ENCODE assay signal across 7 cellular contexts in the genomic region with DNA sequence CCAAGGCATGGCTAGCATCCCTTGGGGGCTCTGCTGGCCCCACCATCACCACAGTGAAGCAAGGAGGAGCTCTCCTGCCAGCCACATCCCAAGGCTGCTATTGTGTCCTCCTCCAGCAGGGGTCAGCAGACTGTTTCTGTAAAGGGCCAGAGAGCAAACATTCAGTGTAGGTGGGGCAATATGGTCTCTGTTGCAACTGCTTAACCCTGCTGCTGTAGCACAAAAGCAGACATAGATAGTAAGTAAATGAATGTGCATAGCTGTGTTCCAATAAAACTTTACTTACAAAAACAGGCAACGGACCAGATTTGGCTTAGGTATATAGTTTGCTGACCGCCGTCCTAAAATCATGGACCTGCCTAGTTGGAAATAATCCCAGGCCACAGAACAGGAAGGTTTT. TPM values are rescaled to one million over a fixed set of nuclear protein-coding genes. Genes with fewer than 3 reads are reported as not detected.
DNase-seq lines count a peak whose midpoint lies in the region; ATAC-seq and TF ChIP-seq lines count a peak whose summit lies in the region.

No MANE protein-coding gene starts in this region.

- peaks cover 33% of the 10 kb centered on the region for H3K27me3 Mint-ChIP-seq in activated CD4-positive, alpha-beta T cell treated with anti-CD3 and anti-CD28 coated beads, Interleukin-2, amount 10 ng/mL, durations not matched to agents 7 days and 5 days
- peaks cover 53% of the 10 kb centered on the region for H3K27me3 Mint-ChIP-seq in mesothelial cell of epicardium (ENCODE audit: low read depth)

- H3K36me3 Mint-ChIP-seq in activated CD4-positive, alpha-beta T cell treated with anti-CD3 and anti-CD28 coated beads, Interleukin-2, amount 10 ng/mL, durations not matched to agents 7 days and 5 days (ENCODE audit: low read depth), result no peaks in the 10 kb centered on the region
- H3K36me3 Mint-ChIP-seq in mesothelial cell of epicardium, result no peaks in the 10 kb centered on the region

- POLR2A ChIA-PET in activated CD4-positive, alpha-beta T cell treated with anti-CD3 and anti-CD28 coated beads, Interleukin-2, amount 10 ng/mL, durations not matched to agents 7 days and 5 days (lab: Charles Lee), result no interaction called here

- in situ Hi-C loops in GM13976 (cut with MboI; ENCODE audit: low sequenced_read_pairs, unreplicated experiment), result loop anchor here (10.0 kb wide), 1 partner anchor 401 kb away; no protein-coding TSS in a partner anchor

- DNase-seq in GM13976 (ENCODE audit: low spot score), result peak; percentile 70
- DNase-seq in NCI-H69 (lab: John Stamatoyannopoulos, UW), result peak; percentile 95
- peak; percentile 81 for DNase-seq in activated CD4-positive, alpha-beta T cell treated with anti-CD3 and anti-CD28 coated beads, Interleukin-2, amount 10 ng/mL, durations not matched to agents 7 days and 5 days
- DNase-seq in ecto neural progenitor cell (ENCODE audit: low spot score), result peak; percentile 83
- DNase-seq in mesothelial cell of epicardium (ENCODE audit: low spot score in 2 of 2, unreplicated experiment in 2 of 2), result peak in 1 of 2 experiments; percentile 73
- peak; percentile 50 to 68 for DNase-seq in stimulated activated CD8-positive, alpha-beta memory T cell treated with anti-CD3 and anti-CD28 coated beads, Interleukin-2, amount 100 ng/mL, for 48 hours (ENCODE audit: low read depth in 2 of 2)

- H3K4me1 Mint-ChIP-seq in activated CD4-positive, alpha-beta T cell treated with anti-CD3 and anti-CD28 coated beads, Interleukin-2, amount 10 ng/mL, durations not matched to agents 7 days and 5 days, result peaks cover 4% of the 10 kb centered on the region
- H3K4me1 Mint-ChIP-seq in mesothelial cell of epicardium, result peaks cover 10% of the 10 kb centered on the region

- ATAC-seq in HG03432 (IDR thresholded peaks at IDR 0.05; ENCODE audit: unreplicated experiment), result peak; percentile 54

- no peaks in the 10 kb centered on the region for H3K9me3 Mint-ChIP-seq in activated CD4-positive, alpha-beta T cell treated with anti-CD3 and anti-CD28 coated beads, Interleukin-2, amount 10 ng/mL, durations not matched to agents 7 days and 5 days
- no peaks in the 10 kb centered on the region for H3K9me3 Mint-ChIP-seq in mesothelial cell of epicardium

- CTCF ChIA-PET in activated CD4-positive, alpha-beta T cell treated with anti-CD3 and anti-CD28 coated beads, Interleukin-2, amount 10 ng/mL, durations not matched to agents 7 days and 5 days (lab: Charles Lee), result interaction anchor here (0.8 to 1.9 kb wide), 8 partner anchors 9 to 415 kb away, joined by 3 to 8 read pairs (median 3); no protein-coding TSS in a partner anchor

- no peak overlapping the region for H3K27ac Mint-ChIP-seq in activated CD4-positive, alpha-beta T cell treated with anti-CD3 and anti-CD28 coated beads, Interleukin-2, amount 10 ng/mL, durations not matched to agents 7 days and 5 days
- H3K27ac Mint-ChIP-seq in mesothelial cell of epicardium, result no peak overlapping the region

- no peak overlapping the region for H3K4me3 Mint-ChIP-seq in activated CD4-positive, alpha-beta T cell treated with anti-CD3 and anti-CD28 coated beads, Interleukin-2, amount 10 ng/mL, durations not matched to agents 7 days and 5 days
- H3K4me3 Mint-ChIP-seq in mesothelial cell of epicardium, result no peak overlapping the region

- TF ChIP-seq CTCF in GM13976 (IDR thresholded peaks at IDR 0.05; ENCODE audit: borderline replicate concordance, control extremely low read depth, extremely low read depth, insufficient read depth, missing control alignments) (peak; percentile 88), mesothelial cell of epicardium (IDR thresholded peaks at IDR 0.05; ENCODE audit: unreplicated experiment) (peak; percentile 69)

RNA-seq across cellular contexts. Expression of a gene that starts 36.4 kb away (rescaled TPM):
- under 1 TPM; 0.10 to 0.15 TPM for total RNA-seq in activated CD4-positive, alpha-beta T cell treated with anti-CD3 and anti-CD28 coated beads, Interleukin-2, amount 10 ng/mL, durations not matched to agents 7 days and 5 days
- 7.0 to 9.1 TPM (median 7.4 TPM) in 3 replicates for total RNA-seq in mesothelial cell of epicardium
